ENCODE assay signal across 16 cellular contexts in genomic region chr2:209113030-209113429, GRCh38.
"Had no signal": no experiment of that assay in that cellular context is flagged by ENCODE, and none has a peak within 500 bp of the region (broad histone marks: within the 10 kb centered on the region; RNA-seq: fewer than 3 reads in every experiment).

No MANE protein-coding gene starts in this region.

- H3K4me1 Mint-ChIP-seq: activated CD4-positive, alpha-beta memory T cell treated with anti-CD3 and anti-CD28 coated beads, Interleukin-2, amount 10 ng/mL, durations not matched to agents 7 days and 5 days; activated CD4-positive, alpha-beta T cell treated with anti-CD3 and anti-CD28 coated beads for 36 hours; activated CD8-positive, alpha-beta memory T cell treated with anti-CD3 and anti-CD28 coated beads, Interleukin-2, amount 10 ng/mL, durations not matched to agents 7 days and 5 days; activated naive CD8-positive, alpha-beta T cell treated with anti-CD3 and anti-CD28 coated beads for 36 hours; nephron progenitor cell had no signal

- H3K4me3 ChIP-seq: cardiac muscle cell, left lung, right atrium auricular region, transverse colon, vagina had no signal

- H3K27ac Mint-ChIP-seq: activated CD4-positive, alpha-beta memory T cell treated with anti-CD3 and anti-CD28 coated beads, Interleukin-2, amount 10 ng/mL, durations not matched to agents 7 days and 5 days; activated CD4-positive, alpha-beta T cell treated with anti-CD3 and anti-CD28 coated beads for 36 hours; activated CD8-positive, alpha-beta memory T cell treated with anti-CD3 and anti-CD28 coated beads, Interleukin-2, amount 10 ng/mL, durations not matched to agents 7 days and 5 days; activated naive CD8-positive, alpha-beta T cell treated with anti-CD3 and anti-CD28 coated beads for 36 hours; dendritic cell treated with granulocyte-macrophage colony-stimulating factor and Interleukin-4, amounts not matched to agents 40 ng/mL and 50 ng/mL, for 4 days; nephron progenitor cell; progenitor cell of endocrine pancreas; stimulated activated naive CD8-positive, alpha-beta T cell treated with anti-CD3 and anti-CD28 coated beads, Interleukin-15, Interleukin-2, amounts not matched to agents 100 ng/mL and 50 ng/mL, for 24 hours had no signal

- H3K9me3 Mint-ChIP-seq: activated CD4-positive, alpha-beta memory T cell treated with anti-CD3 and anti-CD28 coated beads, Interleukin-2, amount 10 ng/mL, durations not matched to agents 7 days and 5 days; activated naive CD8-positive, alpha-beta T cell treated with anti-CD3 and anti-CD28 coated beads for 36 hours; dendritic cell treated with granulocyte-macrophage colony-stimulating factor and Interleukin-4, amounts not matched to agents 40 ng/mL and 50 ng/mL, for 4 days; nephron progenitor cell had no signal

- DNase-seq: activated CD4-positive, alpha-beta memory T cell treated with anti-CD3 and anti-CD28 coated beads, Interleukin-2, amount 10 ng/mL, durations not matched to agents 7 days and 5 days; activated CD4-positive, alpha-beta T cell treated with anti-CD3 and anti-CD28 coated beads for 36 hours; activated CD8-positive, alpha-beta memory T cell treated with anti-CD3 and anti-CD28 coated beads, Interleukin-2, amount 10 ng/mL, durations not matched to agents 7 days and 5 days; activated naive CD8-positive, alpha-beta T cell treated with anti-CD3 and anti-CD28 coated beads for 36 hours; amniotic stem cell; effector memory CD4-positive, alpha-beta T cell; left lung; midbrain; nephron progenitor cell; transverse colon had no signal

- H3K9me3 ChIP-seq: left lung, right atrium auricular region, transverse colon, vagina had no signal

- H3K36me3 Mint-ChIP-seq: activated CD8-positive, alpha-beta memory T cell treated with anti-CD3 and anti-CD28 coated beads, Interleukin-2, amount 10 ng/mL, durations not matched to agents 7 days and 5 days; activated naive CD8-positive, alpha-beta T cell treated with anti-CD3 and anti-CD28 coated beads for 36 hours had no signal

- H3K27me3 ChIP-seq: cardiac muscle cell, left lung, right atrium auricular region, transverse colon, vagina had no signal

- H3K4me1 ChIP-seq: left lung, right atrium auricular region, transverse colon, vagina had no signal

- H3K36me3 ChIP-seq: cardiac muscle cell, left lung, right atrium auricular region, transverse colon, vagina had no signal

- H3K27me3 Mint-ChIP-seq: activated CD4-positive, alpha-beta memory T cell treated with anti-CD3 and anti-CD28 coated beads, Interleukin-2, amount 10 ng/mL, durations not matched to agents 7 days and 5 days; activated CD4-positive, alpha-beta T cell treated with anti-CD3 and anti-CD28 coated beads for 36 hours; activated CD8-positive, alpha-beta memory T cell treated with anti-CD3 and anti-CD28 coated beads, Interleukin-2, amount 10 ng/mL, durations not matched to agents 7 days and 5 days; activated naive CD8-positive, alpha-beta T cell treated with anti-CD3 and anti-CD28 coated beads for 36 hours; progenitor cell of endocrine pancreas; stimulated activated naive CD8-positive, alpha-beta T cell treated with anti-CD3 and anti-CD28 coated beads, Interleukin-15, Interleukin-2, amounts not matched to agents 100 ng/mL and 50 ng/mL, for 24 hours had no signal

- H3K27ac ChIP-seq: cardiac muscle cell, left lung, right atrium auricular region, transverse colon, vagina had no signal

- H3K4me3 Mint-ChIP-seq: activated CD4-positive, alpha-beta memory T cell treated with anti-CD3 and anti-CD28 coated beads, Interleukin-2, amount 10 ng/mL, durations not matched to agents 7 days and 5 days; activated CD4-positive, alpha-beta T cell treated with anti-CD3 and anti-CD28 coated beads for 36 hours; activated CD8-positive, alpha-beta memory T cell treated with anti-CD3 and anti-CD28 coated beads, Interleukin-2, amount 10 ng/mL, durations not matched to agents 7 days and 5 days; activated naive CD8-positive, alpha-beta T cell treated with anti-CD3 and anti-CD28 coated beads for 36 hours; dendritic cell treated with granulocyte-macrophage colony-stimulating factor and Interleukin-4, amounts not matched to agents 40 ng/mL and 50 ng/mL, for 4 days; nephron progenitor cell; stimulated activated naive CD8-positive, alpha-beta T cell treated with anti-CD3 and anti-CD28 coated beads, Interleukin-15, Interleukin-2, amounts not matched to agents 100 ng/mL and 50 ng/mL, for 24 hours had no signal
